10 cellular contexts compared by ENCODE assay signal in genomic region chr6:119096683-119097310, GRCh38. TPM values are rescaled to one million over a fixed set of nuclear protein-coding genes. Genes with fewer than 3 reads are reported as not detected.
A peak's percentile ranks its signal among the peaks of the same experiment; 100 is the strongest.
DNase-seq lines count a peak whose midpoint lies in the region; ATAC-seq and TF ChIP-seq lines count a peak whose summit lies in the region.
"Had no signal": no experiment of that assay in that cellular context is flagged by ENCODE, and none has a peak within 500 bp of the region (broad histone marks: within the 10 kb centered on the region; RNA-seq: fewer than 3 reads in every experiment).

No MANE protein-coding gene starts in this region.

- ATAC-seq in left colon: no peak

- H3K9me3 Mint-ChIP-seq in chondrocyte (ENCODE audit: low read depth): no peaks in the 10 kb centered on the region

- TF ChIP-seq EP300 in sigmoid colon (IDR thresholded peaks at IDR 0.05): peak in 1 of 4 donors; percentile 22

- H3K4me1 Mint-ChIP-seq in chondrocyte (ENCODE audit: low read depth): no peaks in the 10 kb centered on the region

- peak overlapping the region; percentile 58 for H3K27ac ChIP-seq in cingulate gyrus (ENCODE audit: low read depth, low read length)
- peak overlapping the region; percentile 22 to 63 (median 58) for H3K27ac ChIP-seq in sigmoid colon

- intact Hi-C loops in left colon (cut with DNase I, micrococcal nuclease) (no loop called here), sigmoid colon (cut with DNase I) (no loop called here)

- TF ChIP-seq CTCF in sigmoid colon (IDR thresholded peaks at IDR 0.05) (no peak), chondrocyte (IDR thresholded peaks at IDR 0.05) (no peak)

- no peaks in the 10 kb centered on the region for H3K9me3 ChIP-seq in sigmoid colon

- no peak overlapping the region for H3K4me3 Mint-ChIP-seq in chondrocyte (ENCODE audit: unreplicated experiment)

- peaks cover 0 to 17% (median 8%) of the 10 kb centered on the region in 4 donors for H3K4me1 ChIP-seq in sigmoid colon

- no peak for TF ChIP-seq POLR2A in sigmoid colon (IDR thresholded peaks at IDR 0.05)

- 29 to 46% methylated on average over 5 of the region's 5 CpGs for WGBS in sigmoid colon, 2 donors

- DNase-seq in NCI-H69 (lab: John Stamatoyannopoulos, UW): peak; percentile 10
- DNase-seq in left colon: peak; percentile 16 to 62
- peak; percentile 92 for DNase-seq in sigmoid colon
- no peak for DNase-seq in stimulated activated CD4-positive, alpha-beta T cell treated with anti-CD3 and anti-CD28 coated beads, Interleukin-1b, Interleukin-23, amount 100 ng/mL, for 48 hours
- DNase-seq in GM19238 (ENCODE audit: insufficient read length, low spot score): no peak
- no peak for DNase-seq in chondrocyte (ENCODE audit: low spot score)
- no peak for DNase-seq in cerebellum (ENCODE audit: low spot score)
- DNase-seq: activated gamma-delta T cell, NCI-H2171 treated with DMSO at 0.1 percent for 48 hours had no signal

- no peaks in the 10 kb centered on the region for H3K36me3 ChIP-seq in sigmoid colon

- H3K27me3 Mint-ChIP-seq in chondrocyte (ENCODE audit: low read depth): peaks cover 15% of the 10 kb centered on the region

- H3K27me3 ChIP-seq in sigmoid colon: no peaks in the 10 kb centered on the region

- no peak overlapping the region for H3K4me3 ChIP-seq in sigmoid colon

- H3K36me3 Mint-ChIP-seq in chondrocyte (ENCODE audit: low read depth): no peaks in the 10 kb centered on the region

- no peak overlapping the region for H3K27ac Mint-ChIP-seq in chondrocyte (ENCODE audit: unreplicated experiment)

RNA-seq across cellular contexts. Expression of gene FAM184A, which starts 18.3 kb away (rescaled TPM):
- total RNA-seq in left colon (under 1 TPM; 0.85 to 0.95 TPM), sigmoid colon (1 to 10 TPM; 3.9 to 8.7 (median 5.3) TPM), chondrocyte (0.52 to 0.68 TPM (median 0.56 TPM) in 3 replicates), cerebellum (30.4 TPM)
- polyA plus RNA-seq in sigmoid colon: 1 to 10 TPM in 1 of 3 donors, under 1 TPM in 2; 0.60 to 1.5 (median 0.92) TPM

Comparison
In these comparisons a context has a peak if more than half of its experiments do, and no peak if none do; other contexts are left out.
1. DNase-seq: peak in NCI-H69 (single experiment), left colon (2 of 2) and sigmoid colon (single experiment); none in stimulated activated CD4-positive, alpha-beta T cell treated with anti-CD3 and anti-CD28 coated beads, Interleukin-1b, Interleukin-23, amount 100 ng/mL, for 48 hours (single experiment), GM19238 (single experiment), chondrocyte (single experiment) and cerebellum (single experiment).